31 cellular contexts compared by ENCODE assay signal in the genomic region with DNA sequence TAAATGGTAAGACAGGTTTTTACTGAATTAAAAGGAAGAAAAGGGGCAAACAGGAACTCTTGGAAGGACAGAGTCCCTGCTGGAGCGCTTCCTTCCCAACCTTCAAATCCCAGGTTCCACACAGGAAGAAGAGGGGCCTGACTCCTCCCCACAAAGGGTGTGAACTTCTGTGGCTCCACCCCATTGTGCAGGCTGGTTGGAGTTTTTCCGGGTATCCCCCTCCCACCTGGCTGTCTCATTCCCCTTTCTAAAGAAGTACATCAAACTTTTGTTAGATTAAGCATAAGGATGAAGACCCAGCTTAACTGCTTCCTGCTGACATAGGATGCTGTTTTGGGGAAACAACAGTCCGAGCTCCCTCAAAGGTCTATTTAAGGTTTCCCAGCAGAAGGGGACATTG.
"Had no signal": no experiment of that assay in that cellular context is flagged by ENCODE, and none has a peak within 500 bp of the region (broad histone marks: within the 10 kb centered on the region; RNA-seq: fewer than 3 reads in every experiment).

No MANE protein-coding gene starts in this region.

- ATAC-seq: Right ventricle myocardium inferior, T-cell had no signal

- H3K4me1 ChIP-seq: SJCRH30 had no signal

- H3K27ac ChIP-seq: Peyer's patch, RWPE1, SJCRH30, SK-N-MC had no signal

- H3K9me3 ChIP-seq: MG63, Peyer's patch, SJCRH30 had no signal

- H3K4me3 ChIP-seq: MG63, Peyer's patch, SJCRH30, SK-N-MC had no signal

- DNase-seq: Kasumi-1, KG1, MG63, MV-4-11, NCI-H1092, NCI-H1105, NCI-H1417 treated with DMSO at 0.1 percent for 48 hours, NCI-H1436 treated with DMSO at 0.1 percent for 48 hours, NCI-H1694 treated with DMSO at 0.1 percent for 48 hours, NCI-H187 treated with DMSO at 0.1 percent for 48 hours, NCI-H2029, NCI-H2081, NCI-H2171 treated with DMSO at 0.1 percent for 48 hours, NCI-H2227 treated with DMSO at 0.1 percent for 48 hours, NCI-H446 treated with DMSO at 0.1 percent for 48 hours, NCI-H510A, NCI-H524, NCI-H526, NCI-H69, NCI-H748 treated with DMSO at 0.1 percent for 48 hours, NCI-H82, OCI-M1, PC-3, Peyer's patch, SHP77, SIG-M5, SJCRH30, T-cell had no signal

- H3K27me3 ChIP-seq: MG63, Peyer's patch, SJCRH30 had no signal

- H3K36me3 ChIP-seq: MG63, Peyer's patch, SJCRH30 had no signal
